In the genomic region with DNA sequence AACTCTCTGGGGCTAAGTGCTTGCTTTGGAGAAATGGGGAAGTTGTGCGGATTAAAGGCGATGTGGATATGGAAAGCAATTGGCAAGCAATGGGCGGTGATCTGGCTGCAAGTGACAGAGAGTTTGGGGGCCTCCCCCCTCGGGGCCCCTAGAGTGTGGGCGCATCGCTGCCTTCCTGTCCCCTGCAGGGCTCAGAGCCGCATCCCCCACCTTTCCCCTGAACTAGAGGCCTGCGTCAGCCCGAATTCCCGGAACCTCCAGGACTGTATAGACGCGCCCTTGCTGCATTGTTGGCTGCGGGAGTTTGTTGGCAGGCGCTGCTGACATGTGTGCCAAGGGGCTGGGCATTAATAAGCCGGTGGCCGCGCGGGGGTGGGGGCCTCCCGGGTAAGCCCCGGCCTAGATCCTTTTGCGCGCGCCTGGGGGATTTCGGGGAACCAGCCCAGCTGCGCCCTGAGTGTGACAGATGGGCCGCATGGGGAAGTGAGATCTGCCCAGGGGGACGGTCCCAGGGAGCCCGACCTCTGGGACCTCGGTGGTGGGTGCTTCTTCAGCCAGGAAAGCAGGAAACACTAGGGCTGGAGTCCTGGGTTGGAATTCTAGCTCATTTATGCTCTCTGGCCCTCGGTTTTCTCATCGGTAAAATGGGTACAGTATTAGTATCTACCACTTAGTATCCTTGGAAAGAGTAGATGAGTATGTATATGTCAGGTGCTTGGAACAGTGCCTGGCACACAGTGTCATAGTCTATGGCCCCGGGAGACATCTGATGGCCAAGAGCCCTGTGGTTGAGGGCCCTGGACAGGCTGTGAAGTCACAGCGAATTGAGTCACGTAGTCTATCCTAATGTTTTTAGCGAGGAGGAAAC, we compare ENCODE assay signal across 9 cellular contexts. TPM values are rescaled to one million over a fixed set of nuclear protein-coding genes. Genes with fewer than 3 reads are reported as not detected.
DNase-seq lines count a peak whose midpoint lies in the region; ATAC-seq and TF ChIP-seq lines count a peak whose summit lies in the region.
"Had no signal": no experiment of that assay in that cellular context is flagged by ENCODE, and none has a peak within 500 bp of the region (broad histone marks: within the 10 kb centered on the region; RNA-seq: fewer than 3 reads in every experiment).

No MANE protein-coding gene starts in this region.

- POLR2A ChIA-PET in HEK293 (lab: Yijun Ruan, JAX) (interaction anchor here (0.6 to 1.5 kb wide), 7 partner anchors 9 to 91 kb away, joined by 3 to 12 read pairs (median 6); partner anchors contain the start of gene POLR3E), activated B cell treated with CpG ODN at 0.5 μM for 24 hours (lab: Charles Lee) (interaction anchor here (1.3 to 7.1 kb wide), 5 partner anchors 9 to 199 kb away, joined by 8 to 154 read pairs (median 14); partner anchors contain the start of genes MOSMO and POLR3E)

- H3K27ac ChIP-seq in HEK293 (ENCODE audit: extremely low read depth, low read depth, low read length) = peak overlapping the region; percentile 68; the same call in 1 of the 2 replicates

- peak; percentile 59 for DNase-seq in ELR (ENCODE audit: low read depth)
- peak; percentile 65 to 75 for DNase-seq in NCI-H2081 (lab: John Stamatoyannopoulos, UW)
- DNase-seq in activated B cell treated with CpG ODN at 0.5 μM for 24 hours = peak; percentile 76
- peak; percentile 75 for DNase-seq in cerebellum (ENCODE audit: low spot score)
- peak; percentile 49 for DNase-seq in kidney tubule cell (ENCODE audit: low spot score)
- peak; percentile 52 to 57 for DNase-seq in stimulated activated CD4-positive, alpha-beta T cell treated with anti-CD3 and anti-CD28 coated beads, Interleukin-15, amount 100 ng/mL, for 48 hours (ENCODE audit: low read depth in 2 of 2)
- DNase-seq in NK-92 treated with Interleukin-12 subunit alpha and Interleukin-12 subunit beta, amount 100 ng/mL, for 24 hours (lab: John Stamatoyannopoulos, UW) = no peak

- peaks cover 38% of the 10 kb centered on the region for H3K4me1 Mint-ChIP-seq in activated B cell treated with CpG ODN at 0.5 μM for 24 hours

- CTCF ChIA-PET in HEK293 (lab: Yijun Ruan, JAX) (interaction anchor here (0.6 to 1.7 kb wide), 9 partner anchors 11 to 94 kb away, joined by 3 to 6 read pairs (median 5); no protein-coding TSS in a partner anchor), activated B cell treated with CpG ODN at 0.5 μM for 24 hours (lab: Charles Lee) (interaction anchor here (0.9 to 3.7 kb wide), 9 partner anchors 12 to 256 kb away, joined by 3 to 24 read pairs (median 7); partner anchors contain the start of gene POLR3E)

- peaks cover 4% of the 10 kb centered on the region; the same call in 1 of the 2 replicates for H3K4me1 ChIP-seq in HEK293 (ENCODE audit: control insufficient read depth, insufficient read depth, low read length)

- H3K9me3 ChIP-seq in HEK293 (ENCODE audit: control insufficient read depth, insufficient read depth, low read depth, low read length) = no peaks in the 10 kb centered on the region

- H3K36me3 Mint-ChIP-seq in activated B cell treated with CpG ODN at 0.5 μM for 24 hours (ENCODE audit: low read depth) = peaks cover 7% of the 10 kb centered on the region

- no peaks in the 10 kb centered on the region for H3K9me3 Mint-ChIP-seq in activated B cell treated with CpG ODN at 0.5 μM for 24 hours

- intact Hi-C loops in activated B cell treated with CpG ODN at 0.5 μM for 24 hours (cut with micrococcal nuclease) = loop anchor here (1.0 to 5.0 kb wide), 6 partner anchors 11 to 165 kb away; partner anchors contain the start of genes CDR2 and POLR3E

- H3K4me3 Mint-ChIP-seq in activated B cell treated with CpG ODN at 0.5 μM for 24 hours = peak overlapping the region; percentile 89

- peak overlapping the region; percentile 74 for H3K27ac Mint-ChIP-seq in activated B cell treated with CpG ODN at 0.5 μM for 24 hours

- peak overlapping the region; percentile 91 for H3K4me3 ChIP-seq in HEK293 (ENCODE audit: low read depth, low read length)

- no peaks in the 10 kb centered on the region; a peak in 1 of 3 replicates for H3K36me3 ChIP-seq in HEK293 (ENCODE audit: control insufficient read depth in 2 of 2, insufficient read depth in 1 of 2, low read length in 2 of 2)

- no peak for TF ChIP-seq CTCF in HEK293 (tag by site-specific recombination; IDR thresholded peaks at IDR 0.05)
- TF ChIP-seq CTCF in activated B cell treated with CpG ODN at 0.5 μM for 24 hours (IDR thresholded peaks at IDR 0.05) = no peak

- H3K27me3 Mint-ChIP-seq in activated B cell treated with CpG ODN at 0.5 μM for 24 hours = no peaks in the 10 kb centered on the region

- ATAC-seq in activated B cell treated with CpG ODN at 0.5 μM for 24 hours (ENCODE audit: low read depth) = peak; percentile 65

TF ChIP-seq in HEK293, 187 proteins besides CTCF, POLR2A, EP300 and RAD21 (continues in another document):
- TF ChIP-seq ZNF398 (tag by site-specific recombination; IDR thresholded peaks at IDR 0.05) (peak; percentile 51), PRDM1 (tag by site-specific recombination; IDR thresholded peaks at IDR 0.05) (no peak; the same call in 1 of the 2 replicates), ZFHX2 (tag by site-specific recombination; conservative IDR thresholded peaks at IDR 0.05) (0 out of 2 replicates have a peak, but pooled peaks have one; percentile 37), BCL11A (tag by site-specific recombination; IDR thresholded peaks at IDR 0.05; ENCODE audit: low read depth) (no peak), ZNF133 (tag by site-specific recombination; IDR thresholded peaks at IDR 0.05) (no peak), ZNF23 (tag by site-specific recombination; IDR thresholded peaks at IDR 0.05; ENCODE audit: borderline replicate concordance) (no peak), KLF1 (tag by site-specific recombination; IDR thresholded peaks at IDR 0.05) (0 out of 2 replicates have a peak, but pooled peaks have one; percentile 14), ZNF664 (tag by site-specific recombination; IDR thresholded peaks at IDR 0.05) (peak; percentile 31; the same call in 1 of the 2 replicates), FEZF1 (tag by site-specific recombination; IDR thresholded peaks at IDR 0.05) (peak; percentile 57), ZBTB7A (tag by site-specific recombination; IDR thresholded peaks at IDR 0.05; ENCODE audit: low read depth) (no peak), ZNF335 (tag by site-specific recombination; conservative IDR thresholded peaks at IDR 0.05) (peak; percentile 84)
- TF ChIP-seq, protein P1, sequence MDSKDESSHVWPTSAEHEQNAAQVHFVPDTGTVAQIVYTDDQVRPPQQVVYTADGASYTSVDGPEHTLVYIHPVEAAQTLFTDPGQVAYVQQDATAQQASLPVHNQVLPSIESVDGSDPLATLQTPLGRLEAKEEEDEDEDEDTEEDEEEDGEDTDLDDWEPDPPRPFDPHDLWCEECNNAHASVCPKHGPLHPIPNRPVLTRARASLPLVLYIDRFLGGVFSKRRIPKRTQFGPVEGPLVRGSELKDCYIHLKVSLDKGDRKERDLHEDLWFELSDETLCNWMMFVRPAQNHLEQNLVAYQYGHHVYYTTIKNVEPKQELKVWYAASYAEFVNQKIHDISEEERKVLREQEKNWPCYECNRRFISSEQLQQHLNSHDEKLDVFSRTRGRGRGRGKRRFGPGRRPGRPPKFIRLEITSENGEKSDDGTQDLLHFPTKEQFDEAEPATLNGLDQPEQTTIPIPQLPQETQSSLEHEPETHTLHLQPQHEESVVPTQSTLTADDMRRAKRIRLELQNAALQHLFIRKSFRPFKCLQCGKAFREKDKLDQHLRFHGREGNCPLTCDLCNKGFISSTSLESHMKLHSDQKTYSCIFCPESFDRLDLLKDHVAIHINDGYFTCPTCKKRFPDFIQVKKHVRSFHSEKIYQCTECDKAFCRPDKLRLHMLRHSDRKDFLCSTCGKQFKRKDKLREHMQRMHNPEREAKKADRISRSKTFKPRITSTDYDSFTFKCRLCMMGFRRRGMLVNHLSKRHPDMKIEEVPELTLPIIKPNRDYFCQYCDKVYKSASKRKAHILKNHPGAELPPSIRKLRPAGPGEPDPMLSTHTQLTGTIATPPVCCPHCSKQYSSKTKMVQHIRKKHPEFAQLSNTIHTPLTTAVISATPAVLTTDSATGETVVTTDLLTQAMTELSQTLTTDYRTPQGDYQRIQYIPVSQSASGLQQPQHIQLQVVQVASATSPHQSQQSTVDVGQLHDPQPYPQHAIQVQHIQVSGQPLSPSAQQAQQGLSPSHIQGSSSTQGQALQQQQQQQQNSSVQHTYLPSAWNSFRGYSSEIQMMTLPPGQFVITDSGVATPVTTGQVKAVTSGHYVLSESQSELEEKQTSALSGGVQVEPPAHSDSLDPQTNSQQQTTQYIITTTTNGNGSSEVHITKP (tag by site-specific recombination; IDR thresholded peaks at IDR 0.05) = peak; percentile 50
- TF ChIP-seq, protein P2, sequence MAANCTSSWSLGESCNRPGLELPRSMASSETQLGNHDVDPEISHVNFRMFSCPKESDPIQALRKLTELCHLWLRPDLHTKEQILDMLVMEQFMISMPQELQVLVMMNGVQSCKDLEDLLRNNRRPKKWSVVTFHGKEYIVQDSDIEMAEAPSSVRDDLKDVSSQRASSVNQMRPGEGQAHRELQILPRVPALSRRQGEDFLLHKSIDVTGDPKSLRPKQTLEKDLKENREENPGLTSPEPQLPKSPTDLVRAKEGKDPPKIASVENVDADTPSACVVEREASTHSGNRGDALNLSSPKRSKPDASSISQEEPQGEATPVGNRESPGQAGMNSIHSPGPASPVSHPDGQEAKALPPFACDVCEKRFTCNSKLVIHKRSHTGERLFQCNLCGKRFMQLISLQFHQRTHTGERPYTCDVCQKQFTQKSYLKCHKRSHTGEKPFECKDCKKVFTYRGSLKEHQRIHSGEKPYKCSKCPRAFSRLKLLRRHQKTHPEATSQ (tag by site-specific recombination; IDR thresholded peaks at IDR 0.05) = no peak

RNA-seq across cellular contexts. Expression of gene EEF2K, which starts 1.0 kb away (rescaled TPM):
- total RNA-seq in activated B cell treated with CpG ODN at 0.5 μM for 24 hours (26.5 and 29.7 TPM in 2 replicates), cerebellum (19.2 TPM)

RNA-seq across cellular contexts. Expression of gene SDR42E2, which starts 44.8 kb away (rescaled TPM):
- 0.18 and 0.22 TPM in 2 replicates for total RNA-seq in activated B cell treated with CpG ODN at 0.5 μM for 24 hours
- total RNA-seq in cerebellum = not detected
- total RNA-seq: glomerular endothelial cell had no signal
